Comparison of ENCODE assay signal across 39 cellular contexts in genomic region chr19:15031675-15032074, GRCh38. TPM values are rescaled to one million over a fixed set of nuclear protein-coding genes. Genes with fewer than 3 reads are reported as not detected.
"Had no signal": no experiment of that assay in that cellular context is flagged by ENCODE, and none has a peak within 500 bp of the region (broad histone marks: within the 10 kb centered on the region; RNA-seq: fewer than 3 reads in every experiment).

No MANE protein-coding gene starts in this region.

- ATAC-seq: activated naive CD4-positive, alpha-beta T cell treated with anti-CD3 and anti-CD28 coated beads, Interleukin-2, amount 50 U/mL, for 72 hours; activated naive CD8-positive, alpha-beta T cell treated with anti-CD3 and anti-CD28 coated beads, Interleukin-2, amount 50 U/mL, for 24 hours; activated T-cell treated with anti-CD3 and anti-CD28 coated beads, Interleukin-2, amount 50 U/mL, for 4 hours; activated T-cell treated with anti-CD3 and anti-CD28 coated beads, Interleukin-2, amount 50 U/mL, for 72 hours; activated T-helper 17 cell treated with anti-CD3 and anti-CD28 coated beads, Interleukin-2, amount 50 U/mL, for 72 hours; body of pancreas had no signal

- H3K27ac ChIP-seq: adrenal gland, ascending aorta, body of pancreas, brain microvascular endothelial cell, breast epithelium, cardiac muscle cell had no signal

- FAIRE-seq: astrocyte, bronchial epithelial cell had no signal

- DNase-seq: activated effector memory CD4-positive, alpha-beta T cell treated with anti-CD3 and anti-CD28 coated beads, Interleukin-2, amount 50 U/mL, for 16 hours; activated effector memory CD4-positive, alpha-beta T cell treated with Interleukin-2 at 50 U/mL for 16 hours; activated gamma-delta T cell; activated gamma-delta T cell treated with Interleukin-2 at 50 U/mL for 16 hours; activated naive CD4-positive, alpha-beta T cell; activated naive CD4-positive, alpha-beta T cell treated with anti-CD3 and anti-CD28 coated beads for 36 hours; activated naive CD4-positive, alpha-beta T cell treated with anti-CD3 and anti-CD28 coated beads, Interleukin-2, amount 10 ng/mL, durations not matched to agents 7 days and 5 days; activated naive CD4-positive, alpha-beta T cell treated with anti-CD3 and anti-CD28 coated beads, Interleukin-2, amount 50 U/mL, for 16 hours; activated naive CD4-positive, alpha-beta T cell treated with Interleukin-2 at 50 U/mL for 16 hours; activated naive CD8-positive, alpha-beta T cell treated with anti-CD3 and anti-CD28 coated beads for 36 hours; activated naive CD8-positive, alpha-beta T cell treated with anti-CD3 and anti-CD28 coated beads, Interleukin-2, amount 10 ng/mL, durations not matched to agents 7 days and 5 days; activated naive CD8-positive, alpha-beta T cell treated with anti-CD3 and anti-CD28 coated beads, Interleukin-2, amount 50 U/mL, for 24 hours; activated T-cell treated with anti-CD3 and anti-CD28 coated beads, Interleukin-2, amount 50 U/mL, for 24 hours; activated T-cell treated with anti-CD3 and anti-CD28 coated beads, Interleukin-2, amount 50 U/mL, for 4 hours; activated T-cell treated with anti-CD3 and anti-CD28 coated beads, Interleukin-2, amount 50 U/mL, for 48 hours; activated T-cell treated with anti-CD3 and anti-CD28 coated beads, Interleukin-2, amount 50 U/mL, for 72 hours; adrenal gland; amniotic stem cell; amygdala; anterior cingulate cortex; aorta; body of pancreas; brain microvascular endothelial cell; caudate nucleus; central memory CD4-positive, alpha-beta T cell; cerebellar nuclear complex had no signal

- H3K4me3 ChIP-seq: adrenal gland, ascending aorta, body of pancreas, breast epithelium, cardiac muscle cell had no signal

- H3K36me3 ChIP-seq: adrenal gland, ascending aorta, brain microvascular endothelial cell, breast epithelium, cardiac muscle cell had no signal

- H3K9me3 ChIP-seq: adrenal gland, ascending aorta, body of pancreas, breast epithelium had no signal

- H3K4me1 ChIP-seq: adrenal gland, ascending aorta, body of pancreas, breast epithelium had no signal

- H3K27me3 ChIP-seq: ascending aorta, body of pancreas, brain microvascular endothelial cell, breast epithelium, cardiac muscle cell had no signal

RNA-seq across cellular contexts. Expression of gene CASP14, which starts 17.6 kb away (rescaled TPM):
- total RNA-seq: activated naive CD4-positive, alpha-beta T cell treated with anti-CD3 and anti-CD28 coated beads for 36 hours; activated naive CD4-positive, alpha-beta T cell treated with anti-CD3 and anti-CD28 coated beads, Interleukin-2, amount 50 U/mL, for 72 hours; activated naive CD8-positive, alpha-beta T cell treated with anti-CD3 and anti-CD28 coated beads for 36 hours; activated naive CD8-positive, alpha-beta T cell treated with anti-CD3 and anti-CD28 coated beads, Interleukin-2, amount 10 ng/mL, durations not matched to agents 7 days and 5 days; activated T-cell treated with anti-CD3 and anti-CD28 coated beads, Interleukin-2, amount 50 U/mL, for 4 hours; activated T-cell treated with anti-CD3 and anti-CD28 coated beads, Interleukin-2, amount 50 U/mL, for 72 hours; activated T-helper 1 cell treated with anti-CD3 and anti-CD28 coated beads, Interleukin-12 subunit alpha, Interleukin-12 subunit beta, Interleukin-2, Interleukin-4 antibody, amounts not matched to agents 30 ng/mL and 10 ng/mL and 1 ng/mL, durations not matched to agents 14 hours and 24 hours and 36 hours; activated T-helper 17 cell treated with anti-CD3 and anti-CD28 coated beads, Interleukin-2, amount 50 U/mL, for 72 hours; activated T-helper 2 cell treated with anti-CD3 and anti-CD28 coated beads, Interferon-gamma antibody, Interleukin-2, Interleukin-4, amounts not matched to agents 10 μg/mL and 5 μg/mL and 100 μg/mL, durations not matched to agents 14 hours and 24 hours and 36 hours; adrenal gland; aorta; ascending aorta; astrocyte; body of pancreas; bronchial epithelial cell; cardiac muscle cell; cardiac septum; cerebellum; chondrocyte had no signal
- polyA plus RNA-seq: adipose tissue, adrenal gland, aorta, cardiac muscle cell had no signal

RNA-seq across cellular contexts. Expression of gene OR1I1, which starts 50.3 kb away (rescaled TPM):
- total RNA-seq: activated naive CD4-positive, alpha-beta T cell treated with anti-CD3 and anti-CD28 coated beads for 36 hours; activated naive CD4-positive, alpha-beta T cell treated with anti-CD3 and anti-CD28 coated beads, Interleukin-2, amount 50 U/mL, for 72 hours; activated naive CD8-positive, alpha-beta T cell treated with anti-CD3 and anti-CD28 coated beads for 36 hours; activated naive CD8-positive, alpha-beta T cell treated with anti-CD3 and anti-CD28 coated beads, Interleukin-2, amount 10 ng/mL, durations not matched to agents 7 days and 5 days; activated T-cell treated with anti-CD3 and anti-CD28 coated beads, Interleukin-2, amount 50 U/mL, for 4 hours; activated T-cell treated with anti-CD3 and anti-CD28 coated beads, Interleukin-2, amount 50 U/mL, for 72 hours; activated T-helper 1 cell treated with anti-CD3 and anti-CD28 coated beads, Interleukin-12 subunit alpha, Interleukin-12 subunit beta, Interleukin-2, Interleukin-4 antibody, amounts not matched to agents 30 ng/mL and 10 ng/mL and 1 ng/mL, durations not matched to agents 14 hours and 24 hours and 36 hours; activated T-helper 17 cell treated with anti-CD3 and anti-CD28 coated beads, Interleukin-2, amount 50 U/mL, for 72 hours; activated T-helper 2 cell treated with anti-CD3 and anti-CD28 coated beads, Interferon-gamma antibody, Interleukin-2, Interleukin-4, amounts not matched to agents 10 μg/mL and 5 μg/mL and 100 μg/mL, durations not matched to agents 14 hours and 24 hours and 36 hours; adrenal gland; aorta; ascending aorta; astrocyte; body of pancreas; breast epithelium; bronchial epithelial cell; cardiac muscle cell; cardiac septum; cerebellum; chondrocyte had no signal
- polyA plus RNA-seq: adrenal gland, cardiac muscle cell had no signal

RNA-seq across cellular contexts. Expression of gene SLC1A6, which starts 52.0 kb away (rescaled TPM):
- total RNA-seq: activated naive CD4-positive, alpha-beta T cell treated with anti-CD3 and anti-CD28 coated beads for 36 hours; activated naive CD4-positive, alpha-beta T cell treated with anti-CD3 and anti-CD28 coated beads, Interleukin-2, amount 50 U/mL, for 72 hours; activated naive CD8-positive, alpha-beta T cell treated with anti-CD3 and anti-CD28 coated beads for 36 hours; activated naive CD8-positive, alpha-beta T cell treated with anti-CD3 and anti-CD28 coated beads, Interleukin-2, amount 10 ng/mL, durations not matched to agents 7 days and 5 days; activated T-cell treated with anti-CD3 and anti-CD28 coated beads, Interleukin-2, amount 50 U/mL, for 4 hours; activated T-cell treated with anti-CD3 and anti-CD28 coated beads, Interleukin-2, amount 50 U/mL, for 72 hours; activated T-helper 1 cell treated with anti-CD3 and anti-CD28 coated beads, Interleukin-12 subunit alpha, Interleukin-12 subunit beta, Interleukin-2, Interleukin-4 antibody, amounts not matched to agents 30 ng/mL and 10 ng/mL and 1 ng/mL, durations not matched to agents 14 hours and 24 hours and 36 hours; activated T-helper 17 cell treated with anti-CD3 and anti-CD28 coated beads, Interleukin-2, amount 50 U/mL, for 72 hours; activated T-helper 2 cell treated with anti-CD3 and anti-CD28 coated beads, Interferon-gamma antibody, Interleukin-2, Interleukin-4, amounts not matched to agents 10 μg/mL and 5 μg/mL and 100 μg/mL, durations not matched to agents 14 hours and 24 hours and 36 hours; adrenal gland; aorta; ascending aorta; body of pancreas; breast epithelium; bronchial epithelial cell; cardiac septum; chondrocyte had no signal
- polyA plus RNA-seq: adipose tissue, adrenal gland had no signal
